Comparison of ENCODE assay signal across 8 cellular contexts in genomic region chr19:5826531-5827341, GRCh38. TPM values are rescaled to one million over a fixed set of nuclear protein-coding genes. Genes with fewer than 3 reads are reported as not detected.
DNase-seq lines count a peak whose midpoint lies in the region; ATAC-seq and TF ChIP-seq lines count a peak whose summit lies in the region.

No MANE protein-coding gene starts in this region.

- no peaks in the 10 kb centered on the region for H3K9me3 ChIP-seq in BLaER1 treated with 17β-estradiol and CSF1 and Interleukin-3, amounts not matched to agents 10 nM and 100 nM (replicated peaks in 1 of 11)
- H3K9me3 ChIP-seq in thyroid gland = no peaks in the 10 kb centered on the region

- H3K4me3 Mint-ChIP-seq in HFFc6 (peak overlapping the region; percentile 21; the same call in 1 of the 2 replicates), immature natural killer cell (peak overlapping the region; percentile 79 to 87 (median 81))
- H3K4me3 Mint-ChIP-seq in activated naive CD8-positive, alpha-beta T cell treated with anti-CD3 and anti-CD28 coated beads, Interleukin-2, amount 50 U/mL, for 24 hours = peak overlapping the region; percentile 95

- no peak overlapping the region for H3K27ac Mint-ChIP-seq in HFFc6
- H3K27ac Mint-ChIP-seq in activated naive CD8-positive, alpha-beta T cell treated with anti-CD3 and anti-CD28 coated beads, Interleukin-2, amount 50 U/mL, for 24 hours = peak overlapping the region; percentile 93
- H3K27ac Mint-ChIP-seq in immature natural killer cell = peak overlapping the region; percentile 80 to 98 (median 88)

- intact Hi-C loops in thyroid gland (cut with DNase I) = no loop called here

- H3K27me3 ChIP-seq in BLaER1 treated with 17β-estradiol and CSF1 and Interleukin-3, amounts not matched to agents 10 nM and 100 nM = 0 out of 22 replicates have a peak, but pooled peaks cover 0 to 8% (median 0%) of the 10 kb centered on the region in 11 experiments
- H3K27me3 ChIP-seq in thyroid gland = no peaks in the 10 kb centered on the region

- 18 to 30% methylated on average over 16 to 24 of the region's 24 CpGs for WGBS in thyroid gland, 2 donors

- peaks cover 28 to 40% (median 35%) of the 10 kb centered on the region in 10 experiments for H3K4me1 ChIP-seq in BLaER1 treated with 17β-estradiol and CSF1 and Interleukin-3, amounts not matched to agents 10 nM and 100 nM
- H3K4me1 ChIP-seq in thyroid gland = peaks cover 5 to 33% of the 10 kb centered on the region in 2 donors

- H3K27ac ChIP-seq in BLaER1 treated with 17β-estradiol and CSF1 and Interleukin-3, amounts not matched to agents 10 nM and 100 nM = peak overlapping the region in 8 of 11 experiments; percentile 86 to 98 (median 93); a peak in 7 of 22 replicates
- H3K27ac ChIP-seq in thyroid gland = no peak overlapping the region

- peak overlapping the region in 9 of 10 experiments; percentile 57 to 81 (median 68); a peak in 18 of 20 replicates for H3K4me3 ChIP-seq in BLaER1 treated with 17β-estradiol and CSF1 and Interleukin-3, amounts not matched to agents 10 nM and 100 nM
- no peak overlapping the region for H3K4me3 ChIP-seq in thyroid gland (replicated peaks in 1 of 3)

- peaks cover 0 to 6% (median 0%) of the 10 kb centered on the region in 11 experiments; a peak in 4 of 22 replicates for H4K20me1 ChIP-seq in BLaER1 treated with 17β-estradiol and CSF1 and Interleukin-3, amounts not matched to agents 10 nM and 100 nM

- no peak for TF ChIP-seq POLR2A in thyroid gland (IDR thresholded peaks at IDR 0.05)

- DNase-seq in HFFc6 (no peak), NCI-H774 (lab: John Stamatoyannopoulos, UW) (peak; percentile 88), immature natural killer cell (no peak), thyroid gland (peak; percentile 70 to 71)
- peak; percentile 38 for DNase-seq in activated naive CD8-positive, alpha-beta T cell treated with anti-CD3 and anti-CD28 coated beads, Interleukin-2, amount 50 U/mL, for 24 hours

- TF ChIP-seq CTCF in HFFc6 (IDR thresholded peaks at IDR 0.05) (no peak), thyroid gland (IDR thresholded peaks at IDR 0.05) (peak in 2 of 6 experiments; percentile 8 to 14)

- peaks cover 4% of the 10 kb centered on the region; the same call in 1 of the 2 replicates for H3K36me3 Mint-ChIP-seq in HFFc6 (ENCODE audit: low read depth)
- no peaks in the 10 kb centered on the region for H3K36me3 Mint-ChIP-seq in activated naive CD8-positive, alpha-beta T cell treated with anti-CD3 and anti-CD28 coated beads, Interleukin-2, amount 50 U/mL, for 24 hours (ENCODE audit: low read depth)
- no peaks in the 10 kb centered on the region for H3K36me3 Mint-ChIP-seq in immature natural killer cell

- no peak for ATAC-seq in activated naive CD8-positive, alpha-beta T cell treated with anti-CD3 and anti-CD28 coated beads, Interleukin-2, amount 50 U/mL, for 24 hours
- no peak for ATAC-seq in HG03378 (IDR thresholded peaks at IDR 0.05; ENCODE audit: unreplicated experiment)
- ATAC-seq in GM21390 (IDR thresholded peaks at IDR 0.05; ENCODE audit: unreplicated experiment) = no peak

- H3K9ac ChIP-seq in BLaER1 treated with 17β-estradiol and CSF1 and Interleukin-3, amounts not matched to agents 10 nM and 100 nM = peak overlapping the region in 8 of 11 experiments; percentile 84 to 95 (median 90); a peak in 13 of 22 replicates

- peaks cover 30% of the 10 kb centered on the region for H3K27me3 Mint-ChIP-seq in HFFc6 (ENCODE audit: insufficient read depth)
- H3K27me3 Mint-ChIP-seq in activated naive CD8-positive, alpha-beta T cell treated with anti-CD3 and anti-CD28 coated beads, Interleukin-2, amount 50 U/mL, for 24 hours = peaks cover 5% of the 10 kb centered on the region
- peaks cover 5 to 15% (median 12%) of the 10 kb centered on the region in 3 donors for H3K27me3 Mint-ChIP-seq in immature natural killer cell (ENCODE audit: low read depth in 3 of 3)

- H3K9me3 Mint-ChIP-seq in HFFc6 = no peaks in the 10 kb centered on the region
- H3K9me3 Mint-ChIP-seq in activated naive CD8-positive, alpha-beta T cell treated with anti-CD3 and anti-CD28 coated beads, Interleukin-2, amount 50 U/mL, for 24 hours = no peaks in the 10 kb centered on the region
- H3K9me3 Mint-ChIP-seq in immature natural killer cell = peaks cover 0 to 2% (median 0%) of the 10 kb centered on the region in 6 donors

- no peaks in the 10 kb centered on the region for H3K36me3 ChIP-seq in BLaER1 treated with 17β-estradiol and CSF1 and Interleukin-3, amounts not matched to agents 10 nM and 100 nM
- no peaks in the 10 kb centered on the region for H3K36me3 ChIP-seq in thyroid gland

- peak overlapping the region; percentile 61 to 99 (median 97) for H3K4me2 ChIP-seq in BLaER1 treated with 17β-estradiol and CSF1 and Interleukin-3, amounts not matched to agents 10 nM and 100 nM

- H3K4me1 Mint-ChIP-seq in HFFc6 (ENCODE audit: low read depth) = no peaks in the 10 kb centered on the region
- peaks cover 20% of the 10 kb centered on the region for H3K4me1 Mint-ChIP-seq in activated naive CD8-positive, alpha-beta T cell treated with anti-CD3 and anti-CD28 coated beads, Interleukin-2, amount 50 U/mL, for 24 hours
- H3K4me1 Mint-ChIP-seq in immature natural killer cell = peaks cover 5 to 21% of the 10 kb centered on the region in 2 donors

RNA-seq across cellular contexts. Expression of gene FUT6, which starts 12.8 kb away (rescaled TPM):
- total RNA-seq in HFFc6 (2021; fragmentation: NEBNext Ultra II Directional; extraction: Animal tissue kit (Norgen Biotek cat#: 25700)) = not detected
- not detected for polyA plus RNA-seq in immature natural killer cell
- not detected for total RNA-seq in thyroid gland

RNA-seq across cellular contexts. Expression of gene NRTN, which starts 21.9 kb away (rescaled TPM):
- not detected for total RNA-seq in HFFc6 (2021; fragmentation: NEBNext Ultra II Directional; extraction: Animal tissue kit (Norgen Biotek cat#: 25700))
- polyA plus RNA-seq in immature natural killer cell = under 1 TPM in 1 of 3 donors, not detected in 2; 0.56 TPM
- 1 to 10 TPM in 3 of 4 donors, under 1 TPM in 1; 0.71 to 8.1 (median 1.3) TPM for total RNA-seq in thyroid gland

RNA-seq across cellular contexts. Expression of gene FUT3, which starts 24.5 kb away (rescaled TPM):
- total RNA-seq in HFFc6 (2021; fragmentation: NEBNext Ultra II Directional; extraction: Animal tissue kit (Norgen Biotek cat#: 25700)) = not detected
- not detected for polyA plus RNA-seq in immature natural killer cell
- under 1 TPM in 1 of 4 donors, not detected in 3; 0.13 TPM for total RNA-seq in thyroid gland

RNA-seq across cellular contexts. Expression of gene DUS3L, which starts 35.8 kb away (rescaled TPM):
- total RNA-seq in HFFc6 (2021; fragmentation: NEBNext Ultra II Directional; extraction: Animal tissue kit (Norgen Biotek cat#: 25700)) = 10 to 100 TPM; 15.6 to 20.5 (median 18.3) TPM
- 10 to 100 TPM; 21.2 to 42.5 (median 33.4) TPM for polyA plus RNA-seq in immature natural killer cell
- 10 to 100 TPM; 34.0 to 53.3 (median 44.9) TPM for total RNA-seq in thyroid gland

RNA-seq across cellular contexts. Expression of gene PRR22, which starts 42.2 kb away (rescaled TPM):
- total RNA-seq in HFFc6 (2021; fragmentation: NEBNext Ultra II Directional; extraction: Animal tissue kit (Norgen Biotek cat#: 25700)) = 1 to 10 TPM in 5 of 6 experiments, under 1 TPM in 1; 0.92 to 1.6 (median 1.4) TPM
- not detected for polyA plus RNA-seq in immature natural killer cell
- total RNA-seq in thyroid gland = 1 to 10 TPM in 3 of 4 donors, under 1 TPM in 1; 0.54 to 2.0 (median 1.2) TPM

Comparison
In these comparisons a context has a peak if more than half of its experiments do, and no peak if none do; other contexts are left out.
1. H3K27ac ChIP-seq: peak in BLaER1 treated with 17β-estradiol and CSF1 and Interleukin-3, amounts not matched to agents 10 nM and 100 nM (8 of 11); none in thyroid gland (0 of 3).
2. H3K4me3 ChIP-seq: peak in BLaER1 treated with 17β-estradiol and CSF1 and Interleukin-3, amounts not matched to agents 10 nM and 100 nM (9 of 10); none in thyroid gland (0 of 3).
3. DNase-seq: peak in NCI-H774 (single experiment), activated naive CD8-positive, alpha-beta T cell treated with anti-CD3 and anti-CD28 coated beads, Interleukin-2, amount 50 U/mL, for 24 hours (single experiment) and thyroid gland (2 of 2); none in HFFc6 (single experiment) and immature natural killer cell (0 of 3).
4. H3K4me3 Mint-ChIP-seq: peak in every context shown above with its lines; median percentile 95 in activated naive CD8-positive, alpha-beta T cell treated with anti-CD3 and anti-CD28 coated beads, Interleukin-2, amount 50 U/mL, for 24 hours; 81 in immature natural killer cell; 21 in HFFc6.